15 cellular contexts compared by ENCODE assay signal in genomic region chr2:83705146-83705545, GRCh38.
A peak's percentile ranks its signal among the peaks of the same experiment; 100 is the strongest.
DNase-seq lines count a peak whose midpoint lies in the region; TF ChIP-seq lines count a peak whose summit lies in the region.
"Had no signal": no experiment of that assay in that cellular context is flagged by ENCODE, and none has a peak within 500 bp of the region (broad histone marks: within the 10 kb centered on the region; RNA-seq: fewer than 3 reads in every experiment).

No MANE protein-coding gene starts in this region.

- no peak overlapping the region for H4K91ac ChIP-seq in neuronal stem cell (ENCODE audit: low read depth, low read length, poor library complexity)

- H3K23ac ChIP-seq in neuronal stem cell (ENCODE audit: low read depth, low read length, poor library complexity): no peak overlapping the region

- no peaks in the 10 kb centered on the region for H3K4me1 ChIP-seq in colonic mucosa
- no peaks in the 10 kb centered on the region for H3K4me1 ChIP-seq in neuronal stem cell (ENCODE audit: control insufficient read depth in 2 of 2, insufficient read depth in 1 of 2, low read depth in 1 of 2, low read length in 2 of 2)
- H3K4me1 ChIP-seq: BLaER1 treated with 17β-estradiol and CSF1 and Interleukin-3, amounts not matched to agents 10 nM and 100 nM had no signal

- H3K4me3 ChIP-seq in colonic mucosa: no peak overlapping the region
- H3K4me3 ChIP-seq in neuronal stem cell (ENCODE audit: low read length in 2 of 2): no peak overlapping the region
- H3K4me3 ChIP-seq: BLaER1 treated with 17β-estradiol and CSF1 and Interleukin-3, amounts not matched to agents 10 nM and 100 nM had no signal

- H3K27ac ChIP-seq in colonic mucosa (no peak overlapping the region), neuronal stem cell (replicated peaks; ENCODE audit: low read length) (no peak overlapping the region)
- H3K27ac ChIP-seq: BLaER1 treated with 17β-estradiol and CSF1 and Interleukin-3, amounts not matched to agents 10 nM and 100 nM; HL-60 had no signal

- H3K9ac ChIP-seq in colonic mucosa (ENCODE audit: low read depth in 2 of 2, low read length in 2 of 2) (no peak overlapping the region), neuronal stem cell (ENCODE audit: low read depth, low read length, poor library complexity) (no peak overlapping the region)
- H3K9ac ChIP-seq: BLaER1 treated with 17β-estradiol and CSF1 and Interleukin-3, amounts not matched to agents 10 nM and 100 nM had no signal

- no peak overlapping the region for H2BK12ac ChIP-seq in neuronal stem cell (ENCODE audit: low read length)

- no CpG with 5 or more reads among the region's 1 CpG for WGBS in neuronal stem cell (ENCODE audit: extremely low coverage in 2 of 2, insufficient read length in 2 of 2, insufficient replicate concordance in 1 of 2), 2 donors

- H3K79me1 ChIP-seq in neuronal stem cell (ENCODE audit: low read depth, low read length): no peaks in the 10 kb centered on the region

- no peaks in the 10 kb centered on the region for H3K27me3 ChIP-seq in colonic mucosa
- H3K27me3 ChIP-seq in neuronal stem cell (ENCODE audit: control insufficient read depth in 3 of 3, insufficient read depth in 3 of 3, low read depth in 1 of 3, low read length in 3 of 3): no peaks in the 10 kb centered on the region
- H3K27me3 ChIP-seq: BLaER1 treated with 17β-estradiol and CSF1 and Interleukin-3, amounts not matched to agents 10 nM and 100 nM had no signal

- no peaks in the 10 kb centered on the region for H3K9me3 ChIP-seq in colonic mucosa
- H3K9me3 ChIP-seq in neuronal stem cell (replicated peaks in 1 of 2; ENCODE audit: control insufficient read depth in 2 of 2, insufficient read depth in 1 of 2, low read depth in 1 of 2, low read length in 2 of 2): no peaks in the 10 kb centered on the region
- H3K9me3 ChIP-seq: BLaER1 treated with 17β-estradiol and CSF1 and Interleukin-3, amounts not matched to agents 10 nM and 100 nM had no signal

- H2BK5ac ChIP-seq in neuronal stem cell (ENCODE audit: low read length): no peak overlapping the region

- H3K36me3 ChIP-seq in colonic mucosa (no peaks in the 10 kb centered on the region), neuronal stem cell (replicated peaks in 1 of 2; ENCODE audit: control insufficient read depth in 2 of 2, insufficient read depth in 2 of 2, low read length in 2 of 2) (no peaks in the 10 kb centered on the region)
- H3K36me3 ChIP-seq: BLaER1 treated with 17β-estradiol and CSF1 and Interleukin-3, amounts not matched to agents 10 nM and 100 nM had no signal

- H2BK15ac ChIP-seq in neuronal stem cell (ENCODE audit: low read length): no peak overlapping the region

- no peak overlapping the region for H2AK5ac ChIP-seq in neuronal stem cell (ENCODE audit: low read depth, low read length)

- no peak overlapping the region for H2BK120ac ChIP-seq in neuronal stem cell (ENCODE audit: low read depth, low read length)

- no peak overlapping the region for H3K18ac ChIP-seq in neuronal stem cell (ENCODE audit: low read length)

- in situ Hi-C loops in GM13976 (cut with MboI; ENCODE audit: low sequenced_read_pairs, unreplicated experiment): no loop called here

- no peak overlapping the region for H3K4ac ChIP-seq in neuronal stem cell (ENCODE audit: low read length)

- H4K8ac ChIP-seq in neuronal stem cell (ENCODE audit: low read depth, low read length): no peak overlapping the region

- no peak overlapping the region for H3K4me2 ChIP-seq in neuronal stem cell (ENCODE audit: insufficient read depth, low read length, poor library complexity, severe bottlenecking)
- H3K4me2 ChIP-seq: BLaER1 treated with 17β-estradiol and CSF1 and Interleukin-3, amounts not matched to agents 10 nM and 100 nM had no signal

- no peak overlapping the region for H3K14ac ChIP-seq in neuronal stem cell (ENCODE audit: low read length)

- TF ChIP-seq CTCF in colonic mucosa (IDR thresholded peaks at IDR 0.05): no peak
- TF ChIP-seq CTCF in GM13976 (IDR thresholded peaks at IDR 0.05; ENCODE audit: borderline replicate concordance, control extremely low read depth, extremely low read depth, insufficient read depth, missing control alignments): no peak

- DNase-seq in NCI-H1417 (lab: John Stamatoyannopoulos, UW) (peak in 2 of 3 experiments; percentile 15 to 24), NCI-H1417 treated with DMSO at 0.1 percent for 48 hours (lab: John Stamatoyannopoulos, UW) (no peak), EH (ENCODE audit: low read depth) (peak; percentile 0), LoVo (ENCODE audit: low spot score) (peak; percentile 1), colonic mucosa (peak; percentile 41), SW 1271 (lab: John Stamatoyannopoulos, UW) (no peak), GM13976 (ENCODE audit: low spot score) (no peak), neuronal stem cell (ENCODE audit: low spot score) (no peak)
- DNase-seq: ACHN; CD4-positive, CD25-positive, alpha-beta regulatory T cell; DND-41; HCEC 1CT; HFFc6 had no signal

- H2AFZ ChIP-seq in neuronal stem cell (ENCODE audit: low read length): no peak overlapping the region

- intact Hi-C loops in colonic mucosa (cut with DNase I): no loop called here

Comparison
In these comparisons a context has a peak if more than half of its experiments do, and no peak if none do; other contexts are left out.
1. DNase-seq: peak in NCI-H1417 (2 of 3), EH (single experiment), LoVo (single experiment) and colonic mucosa (single experiment); none in NCI-H1417 treated with DMSO at 0.1 percent for 48 hours (single experiment), SW 1271 (0 of 2), GM13976 (single experiment) and neuronal stem cell (single experiment).